1 cellular context compared by ENCODE assay signal in the genomic region with DNA sequence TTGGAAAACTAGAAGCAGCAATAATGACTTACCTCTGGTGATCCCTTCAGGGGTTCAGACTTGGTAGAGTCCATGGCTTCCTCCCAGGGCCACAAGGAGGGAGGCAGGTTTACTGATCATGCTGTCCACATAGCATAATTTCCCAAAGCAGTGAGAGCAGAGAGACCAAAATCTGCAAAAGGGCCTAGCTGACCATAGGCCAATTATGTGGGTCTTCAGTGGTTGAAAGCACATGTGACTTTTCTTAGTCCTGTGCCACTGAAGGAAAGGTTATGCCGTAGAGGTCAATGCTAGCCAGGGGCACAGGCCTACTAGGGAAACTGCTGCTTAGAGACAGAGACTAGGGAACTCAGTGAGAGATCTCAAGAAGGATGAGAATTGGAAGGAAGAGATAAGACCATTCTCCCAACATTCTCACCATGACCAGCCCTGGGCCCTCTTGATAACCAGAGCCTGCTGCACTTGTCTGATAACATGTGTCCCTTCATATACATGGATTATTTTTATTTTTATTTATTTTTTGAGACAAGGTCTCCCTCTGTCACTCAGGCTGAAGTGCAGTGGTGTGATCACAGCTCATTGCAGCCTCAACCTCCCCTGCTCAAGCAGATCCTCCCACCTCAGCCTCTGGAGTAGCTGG.
TF ChIP-seq lines count a peak whose summit lies in the region.

No MANE protein-coding gene starts in this region.

TF ChIP-seq in HEK293T, 16 proteins besides CTCF, POLR2A, EP300 and RAD21 (continued from another document):
- TF ChIP-seq, protein P1, sequence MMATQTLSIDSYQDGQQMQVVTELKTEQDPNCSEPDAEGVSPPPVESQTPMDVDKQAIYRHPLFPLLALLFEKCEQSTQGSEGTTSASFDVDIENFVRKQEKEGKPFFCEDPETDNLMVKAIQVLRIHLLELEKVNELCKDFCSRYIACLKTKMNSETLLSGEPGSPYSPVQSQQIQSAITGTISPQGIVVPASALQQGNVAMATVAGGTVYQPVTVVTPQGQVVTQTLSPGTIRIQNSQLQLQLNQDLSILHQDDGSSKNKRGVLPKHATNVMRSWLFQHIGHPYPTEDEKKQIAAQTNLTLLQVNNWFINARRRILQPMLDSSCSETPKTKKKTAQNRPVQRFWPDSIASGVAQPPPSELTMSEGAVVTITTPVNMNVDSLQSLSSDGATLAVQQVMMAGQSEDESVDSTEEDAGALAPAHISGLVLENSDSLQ (IDR thresholded peaks at IDR 0.05), result no peak
TF ChIP-seq in HEK293T: peak in this region for 0.
